ENCODE assay signal across 28 cellular contexts in genomic region chr11:60209977-60210376, GRCh38. TPM values are rescaled to one million over a fixed set of nuclear protein-coding genes. Genes with fewer than 3 reads are reported as not detected.
"Had no signal": no experiment of that assay in that cellular context is flagged by ENCODE, and none has a peak within 500 bp of the region (broad histone marks: within the 10 kb centered on the region; RNA-seq: fewer than 3 reads in every experiment).

No MANE protein-coding gene starts in this region.

- ATAC-seq: stimulated activated effector memory CD8-positive, alpha-beta T cell treated with anti-CD3 and anti-CD28 coated beads, Interleukin-12 subunit alpha, Interleukin-12 subunit beta, amount 100 ng/mL, for 72 hours; stimulated activated memory B cell treated with anti-CD40 and anti-IgM and Interleukin-4, amounts not matched to agents 10 μg/mL and 1 μg/mL and 100 μg/mL, for 72 hours; stimulated activated naive B cell treated with anti-CD40 and anti-IgM and Interleukin-4, amounts not matched to agents 10 μg/mL and 1 μg/mL and 100 μg/mL, for 72 hours; stimulated activated naive CD8-positive, alpha-beta T cell treated with anti-CD3 and anti-CD28 coated beads, Interleukin-15, amount 100 ng/mL, for 72 hours; stimulated activated naive CD8-positive, alpha-beta T cell treated with anti-CD3 and anti-CD28 coated beads, Interleukin-15, Interleukin-2, amounts not matched to agents 100 U/mL and 50 U/mL, for 24 hours; upper lobe of right lung had no signal

- H3K36me3 ChIP-seq: stomach, suprapubic skin, thoracic aorta, thyroid gland, tibial artery, tibial nerve, transverse colon, upper lobe of left lung, upper lobe of right lung, uterus, vagina had no signal

- H3K4me1 ChIP-seq: stomach, suprapubic skin, testis, thyroid gland, tibial artery, tibial nerve, transverse colon, upper lobe of left lung, upper lobe of right lung, uterus, vagina had no signal

- H3K27ac ChIP-seq: stomach, suprapubic skin, testis, thoracic aorta, thyroid gland, tibial artery, tibial nerve, transverse colon, upper lobe of left lung, upper lobe of right lung, uterus, vagina had no signal

- H3K27me3 ChIP-seq: stomach, suprapubic skin, testis, thyroid gland, tibial artery, tibial nerve, transverse colon, upper lobe of left lung, upper lobe of right lung, uterus, vagina had no signal

- FAIRE-seq: urothelium cell line had no signal

- H3K9me3 ChIP-seq: stomach, suprapubic skin, testis, thoracic aorta, thyroid gland, tibial artery, tibial nerve, transverse colon, upper lobe of left lung, upper lobe of right lung, uterus, vagina had no signal

- DNase-seq: stimulated activated CD4-positive, alpha-beta T cell treated with anti-CD3 and anti-CD28 coated beads, Interleukin-2, amount 100 ng/mL, for 48 hours; stimulated activated CD4-positive, alpha-beta T cell treated with anti-CD3 and anti-CD28 coated beads, Interleukin-4, amount 100 ng/mL, for 1 hour; stimulated activated CD4-positive, alpha-beta T cell treated with anti-CD3 and anti-CD28 coated beads, Interleukin-4, amount 100 ng/mL, for 24 hours; stimulated activated CD4-positive, alpha-beta T cell treated with anti-CD3 and anti-CD28 coated beads, Interleukin-4, amount 100 ng/mL, for 4 hours; stimulated activated CD8-positive, alpha-beta memory T cell treated with anti-CD3 and anti-CD28 coated beads, Interleukin-4, amount 100 ng/mL, for 48 hours; stimulated activated naive B cell treated with anti-CD40 and anti-IgM and Interleukin-4, amounts not matched to agents 10 μg/mL and 1 μg/mL and 100 μg/mL, for 72 hours; stimulated activated naive CD4-positive, alpha-beta T cell; stimulated activated naive CD4-positive, alpha-beta T cell treated with Interleukin-2 at 50 U/mL for 16 hours; stimulated activated naive CD8-positive, alpha-beta T cell treated with anti-CD3 and anti-CD28 coated beads, Interleukin-15, amount 100 ng/mL, for 72 hours; stimulated activated naive CD8-positive, alpha-beta T cell treated with anti-CD3 and anti-CD28 coated beads, Interleukin-15, Interleukin-2, amounts not matched to agents 100 U/mL and 50 U/mL, for 24 hours; stomach; substantia nigra; testis; thyroid gland; tibial artery; transverse colon; trophoblast cell; upper lobe of left lung; upper lobe of right lung; uterus had no signal

- H3K4me3 ChIP-seq: stomach, suprapubic skin, testis, thoracic aorta, thyroid gland, tibial artery, tibial nerve, transverse colon, upper lobe of left lung, upper lobe of right lung, uterus, vagina had no signal

RNA-seq across cellular contexts. Expression of gene MS4A4E, which starts 33.0 kb away (rescaled TPM):
- total RNA-seq: temporal lobe had no signal
